In genomic region chrX:100829730-100830129, GRCh38 we compare ENCODE assay signal across 8 cellular contexts. TPM values are rescaled to one million over a fixed set of nuclear protein-coding genes. Genes with fewer than 3 reads are reported as not detected.
A peak's percentile ranks its signal among the peaks of the same experiment; 100 is the strongest.
DNase-seq lines count a peak whose midpoint lies in the region; ATAC-seq and TF ChIP-seq lines count a peak whose summit lies in the region.

No MANE protein-coding gene starts in this region.

- peaks cover 32% of the 10 kb centered on the region for H3K36me3 ChIP-seq in CD8-positive, alpha-beta memory T cell (ENCODE audit: insufficient read depth, low read length)
- no peaks in the 10 kb centered on the region for H3K36me3 ChIP-seq in prostate gland

- CTCF ChIA-PET in CD8-positive, alpha-beta memory T cell (lab: Charles Lee): no interaction called here

- H3K4me1 ChIP-seq in CD8-positive, alpha-beta memory T cell (ENCODE audit: insufficient read depth, low read length): peaks cover 10% of the 10 kb centered on the region
- no peaks in the 10 kb centered on the region for H3K4me1 ChIP-seq in prostate gland (replicated peaks)

- POLR2A ChIA-PET in CD8-positive, alpha-beta memory T cell (lab: Charles Lee): interaction anchor here (1.1 kb wide), 1 partner anchor 9 kb away, joined by 4 read pairs; the partner anchor contains the start of gene CSTF2

- no peaks in the 10 kb centered on the region for H3K9me3 Mint-ChIP-seq in CD8-positive, alpha-beta memory T cell

- DNase-seq in CD8-positive, alpha-beta memory T cell: peak in 1 of 5 donors; percentile 20
- DNase-seq in HT1080 (ENCODE audit: low read depth) (peak; percentile 71), prostate gland (ENCODE audit: low spot score) (no peak), GM19240 (ENCODE audit: insufficient read length, low spot score) (no peak), COR-L47 (lab: John Stamatoyannopoulos, UW) (no peak)
- DNase-seq in central memory CD4-positive, alpha-beta T cell: peak; percentile 39
- no peak for DNase-seq in activated CD4-positive, CD25-positive, alpha-beta regulatory T cell (lab: John Stamatoyannopoulos, UW)

- peaks cover 4 to 81% (median 22%) of the 10 kb centered on the region in 3 donors for H3K36me3 Mint-ChIP-seq in CD8-positive, alpha-beta memory T cell

- TF ChIP-seq CTCF in prostate gland (IDR thresholded peaks at IDR 0.05): no peak

- intact Hi-C loops in prostate gland (cut with DNase I): no loop called here

- H3K4me3 Mint-ChIP-seq in CD8-positive, alpha-beta memory T cell: peak overlapping the region in 4 of 7 donors; percentile 9 to 62 (median 32)

- peaks cover 0 to 3% of the 10 kb centered on the region in 2 donors for H3K27me3 Mint-ChIP-seq in CD8-positive, alpha-beta memory T cell

- H3K27ac Mint-ChIP-seq in CD8-positive, alpha-beta memory T cell: peak overlapping the region; percentile 77 to 95 (median 90)

- no peak overlapping the region for H3K4me3 ChIP-seq in CD8-positive, alpha-beta memory T cell (ENCODE audit: low read length)
- no peak overlapping the region for H3K4me3 ChIP-seq in prostate gland

- 56% methylated on average over 2 of the region's 2 CpGs for WGBS in prostate gland

- no peaks in the 10 kb centered on the region for H3K9me3 ChIP-seq in CD8-positive, alpha-beta memory T cell (ENCODE audit: low read length)
- H3K9me3 ChIP-seq in prostate gland: no peaks in the 10 kb centered on the region

- ATAC-seq in GM21515 (IDR thresholded peaks at IDR 0.05; ENCODE audit: unreplicated experiment): peak; percentile 61

- H3K27ac ChIP-seq in CD8-positive, alpha-beta memory T cell (ENCODE audit: low read depth, low read length): peak overlapping the region; percentile 1
- H3K27ac ChIP-seq in prostate gland: no peak overlapping the region

- TF ChIP-seq POLR2A in prostate gland (IDR thresholded peaks at IDR 0.05): no peak

- peaks cover 8 to 25% (median 22%) of the 10 kb centered on the region in 3 donors for H3K4me1 Mint-ChIP-seq in CD8-positive, alpha-beta memory T cell

- H3K27me3 ChIP-seq in CD8-positive, alpha-beta memory T cell (ENCODE audit: insufficient read depth, low read length, poor library complexity, severe bottlenecking): no peaks in the 10 kb centered on the region
- H3K27me3 ChIP-seq in prostate gland (replicated peaks; ENCODE audit: insufficient read depth): no peaks in the 10 kb centered on the region

RNA-seq across cellular contexts. Expression of gene CSTF2, which starts 9.5 kb away (rescaled TPM):
- total RNA-seq in CD8-positive, alpha-beta memory T cell: 10 to 100 TPM; 55.6 to 59.5 TPM
- polyA plus RNA-seq in CD8-positive, alpha-beta memory T cell: 13.5 TPM
- total RNA-seq in HT1080 (2014; rRNA removed; shearing (Covaris generic)): 55.4 and 59.3 TPM in 2 replicates
- polyA plus RNA-seq in HT1080 (2015; cell fraction: cytosol; rRNA removed): 30.7 and 34.9 TPM in 2 replicates
- polyA plus RNA-seq in HT1080 (2015; cell fraction: nucleus; rRNA removed): 60.0 and 68.7 TPM in 2 replicates
- 10 to 100 TPM; 13.5 to 38.2 TPM for total RNA-seq in prostate gland

RNA-seq across cellular contexts. Expression of gene NOX1, which starts 44.4 kb away (rescaled TPM):
- total RNA-seq in CD8-positive, alpha-beta memory T cell: not detected
- polyA plus RNA-seq in CD8-positive, alpha-beta memory T cell: not detected
- total RNA-seq in HT1080 (2014; rRNA removed; shearing (Covaris generic)): 0.18 TPM in 1 of 2 replicates, not detected in the other
- not detected in 2 replicates for polyA plus RNA-seq in HT1080 (2015; cell fraction: cytosol; rRNA removed)
- not detected in 2 replicates for polyA plus RNA-seq in HT1080 (2015; cell fraction: nucleus; rRNA removed)
- under 1 TPM; 0.14 to 0.62 TPM for total RNA-seq in prostate gland

Comparison
In these comparisons a context has a peak if more than half of its experiments do, and no peak if none do; other contexts are left out.
1. DNase-seq: peak in HT1080 (single experiment) and central memory CD4-positive, alpha-beta T cell (single experiment); none in prostate gland (single experiment), GM19240 (single experiment), activated CD4-positive, CD25-positive, alpha-beta regulatory T cell (0 of 4) and COR-L47 (single experiment).